In genomic region chr3:196127308-196128040, GRCh38 we compare ENCODE assay signal across 1 cellular context.
A peak's percentile ranks its signal among the peaks of the same experiment; 100 is the strongest.
TF ChIP-seq lines count a peak whose summit lies in the region.

No MANE protein-coding gene starts in this region.

TF ChIP-seq in K562, 482 proteins besides CTCF, POLR2A, EP300 and RAD21 (continued from another document and continues in another):
- TF ChIP-seq CSDE1 (IDR thresholded peaks at IDR 0.05): no peak
- no peak for TF ChIP-seq ELF2 (CRISPR knock-in tag; IDR thresholded peaks at IDR 0.05)
- peak; percentile 60; the same call in 1 of the 2 replicates for TF ChIP-seq POLR2AphosphoS5 (IDR thresholded peaks at IDR 0.05; ENCODE audit: control insufficient read depth, insufficient read depth, low read depth, low read length)
- no peak for TF ChIP-seq NFYB (IDR thresholded peaks at IDR 0.05; ENCODE audit: extremely low read depth, insufficient read length)
- no peak for TF ChIP-seq XRCC5 (IDR thresholded peaks at IDR 0.05; ENCODE audit: low read depth, low read length)
- no peak for TF ChIP-seq ZNF561 (CRISPR knock-in tag; conservative IDR thresholded peaks at IDR 0.05)
- TF ChIP-seq ELF1 (tag; IDR thresholded peaks at IDR 0.05): peak; percentile 46; the same call in 1 of the 2 replicates
- TF ChIP-seq ESRRA (IDR thresholded peaks at IDR 0.05; ENCODE audit: borderline replicate concordance, low read depth): peak; percentile 45; the same call in 1 of the 2 replicates
- TF ChIP-seq ZSCAN29 (IDR thresholded peaks at IDR 0.05): no peak
- TF ChIP-seq NFATC3 (IDR thresholded peaks at IDR 0.05): no peak
- TF ChIP-seq TBP (optimal IDR thresholded peaks at IDR 0.05; ENCODE audit: low read depth, low read length): peak; percentile 4
- TF ChIP-seq ETV6 (IDR thresholded peaks at IDR 0.05; ENCODE audit: borderline replicate concordance in 1 of 2, low read depth in 2 of 2, low read length in 1 of 2): peak; percentile 35 to 39; a peak in 1 of 4 replicates
- TF ChIP-seq ETV6 (CRISPR knock-in tag; IDR thresholded peaks at IDR 0.05; ENCODE audit: borderline replicate concordance): no peak
- peak; percentile 62 for TF ChIP-seq NR2C1 (IDR thresholded peaks at IDR 0.05)
- TF ChIP-seq NR2C1 (tag; IDR thresholded peaks at IDR 0.05): peak; percentile 12; the same call in 1 of the 2 replicates
- peak in 1 of 2 experiments; percentile 79; a peak in 2 of 4 replicates for TF ChIP-seq KDM4B (IDR thresholded peaks at IDR 0.05; ENCODE audit: borderline replicate concordance in 2 of 2, low read depth in 1 of 2)
- no peak for TF ChIP-seq CBX2 (IDR thresholded peaks at IDR 0.05; ENCODE audit: insufficient read depth, low read length, poor library complexity, severe bottlenecking)
- TF ChIP-seq FOXM1 (IDR thresholded peaks at IDR 0.05; ENCODE audit: low read depth): no peak; the same call in 1 of the 2 replicates
- no peak for TF ChIP-seq FOXM1 (CRISPR knock-in tag; IDR thresholded peaks at IDR 0.05; ENCODE audit: low read depth)
- peak; percentile 27; the same call in 1 of the 2 replicates for TF ChIP-seq MECOM (CRISPR knock-in tag; IDR thresholded peaks at IDR 0.05)
- TF ChIP-seq HMG20A (CRISPR knock-in tag; conservative IDR thresholded peaks at IDR 0.05): no peak
- peak; percentile 64 for TF ChIP-seq NCOA1 (IDR thresholded peaks at IDR 0.05; ENCODE audit: low read depth)
- TF ChIP-seq KDM5B (IDR thresholded peaks at IDR 0.05; ENCODE audit: insufficient replicate concordance, low read depth, low read length): no peak
- no peak for TF ChIP-seq ZNF354B (CRISPR knock-in tag; IDR thresholded peaks at IDR 0.05)
- TF ChIP-seq MAFK (IDR thresholded peaks at IDR 0.05; ENCODE audit: low read length): no peak
- TF ChIP-seq EWSR1 (IDR thresholded peaks at IDR 0.05; ENCODE audit: borderline replicate concordance, low read depth, partially characterized antibody): no peak
- no peak for TF ChIP-seq ZNF778 (CRISPR knock-in tag; IDR thresholded peaks at IDR 0.05)
- TF ChIP-seq KLF10 (CRISPR knock-in tag; IDR thresholded peaks at IDR 0.05): no peak
- TF ChIP-seq, protein P1, sequence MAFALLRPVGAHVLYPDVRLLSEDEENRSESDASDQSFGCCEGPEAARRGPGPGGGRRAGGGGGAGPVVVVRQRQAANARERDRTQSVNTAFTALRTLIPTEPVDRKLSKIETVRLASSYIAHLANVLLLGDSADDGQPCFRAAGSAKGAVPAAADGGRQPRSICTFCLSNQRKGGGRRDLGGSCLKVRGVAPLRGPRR (CRISPR knock-in tag; IDR thresholded peaks at IDR 0.05): no peak
- TF ChIP-seq ZFP91 (CRISPR knock-in tag; IDR thresholded peaks at IDR 0.05): no peak; the same call in none of the 2 replicates
- no peak for TF ChIP-seq ZNF77 (CRISPR knock-in tag; IDR thresholded peaks at IDR 0.05)
- no peak for TF ChIP-seq ZFP30 (CRISPR knock-in tag; IDR thresholded peaks at IDR 0.05; ENCODE audit: borderline replicate concordance)
- TF ChIP-seq ARID3A (IDR thresholded peaks at IDR 0.05; ENCODE audit: borderline replicate concordance, low read depth, low read length): peak; percentile 89
- peak in 1 of 2 experiments; percentile 55; a peak in 2 of 4 replicates for TF ChIP-seq TEAD1 (CRISPR knock-in tag; IDR thresholded peaks at IDR 0.05)
- no peak for TF ChIP-seq ZNF551 (CRISPR knock-in tag; IDR thresholded peaks at IDR 0.05)
- TF ChIP-seq IRF9 (tag; IDR thresholded peaks at IDR 0.05): no peak
- peak in 1 of 2 experiments; percentile 6; a peak in 2 of 4 replicates for TF ChIP-seq TBL1XR1 (IDR thresholded peaks at IDR 0.05; ENCODE audit: low read length in 2 of 2)
- peak; percentile 75; the same call in 1 of the 2 replicates for TF ChIP-seq ZNF609 (CRISPR knock-in tag; IDR thresholded peaks at IDR 0.05; ENCODE audit: borderline replicate concordance)
- TF ChIP-seq THAP12 (CRISPR knock-in tag; IDR thresholded peaks at IDR 0.05): no peak
- no peak for TF ChIP-seq TEAD2 (tag; IDR thresholded peaks at IDR 0.05)
- no peak for TF ChIP-seq ZC3H11A (IDR thresholded peaks at IDR 0.05; ENCODE audit: low read depth, low read length)
- TF ChIP-seq FUS (optimal IDR thresholded peaks at IDR 0.05; ENCODE audit: low read depth, low read length): no peak
- TF ChIP-seq, protein P2, sequence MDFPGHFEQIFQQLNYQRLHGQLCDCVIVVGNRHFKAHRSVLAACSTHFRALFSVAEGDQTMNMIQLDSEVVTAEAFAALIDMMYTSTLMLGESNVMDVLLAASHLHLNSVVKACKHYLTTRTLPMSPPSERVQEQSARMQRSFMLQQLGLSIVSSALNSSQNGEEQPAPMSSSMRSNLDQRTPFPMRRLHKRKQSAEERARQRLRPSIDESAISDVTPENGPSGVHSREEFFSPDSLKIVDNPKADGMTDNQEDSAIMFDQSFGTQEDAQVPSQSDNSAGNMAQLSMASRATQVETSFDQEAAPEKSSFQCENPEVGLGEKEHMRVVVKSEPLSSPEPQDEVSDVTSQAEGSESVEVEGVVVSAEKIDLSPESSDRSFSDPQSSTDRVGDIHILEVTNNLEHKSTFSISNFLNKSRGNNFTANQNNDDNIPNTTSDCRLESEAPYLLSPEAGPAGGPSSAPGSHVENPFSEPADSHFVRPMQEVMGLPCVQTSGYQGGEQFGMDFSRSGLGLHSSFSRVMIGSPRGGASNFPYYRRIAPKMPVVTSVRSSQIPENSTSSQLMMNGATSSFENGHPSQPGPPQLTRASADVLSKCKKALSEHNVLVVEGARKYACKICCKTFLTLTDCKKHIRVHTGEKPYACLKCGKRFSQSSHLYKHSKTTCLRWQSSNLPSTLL (IDR thresholded peaks at IDR 0.05): no peak
- no peak for TF ChIP-seq HIVEP1 (CRISPR knock-in tag; IDR thresholded peaks at IDR 0.05)
- no peak for TF ChIP-seq ZNF232 (CRISPR knock-in tag; IDR thresholded peaks at IDR 0.05)
- no peak for TF ChIP-seq SETDB1 (IDR thresholded peaks at IDR 0.05; ENCODE audit: low read length)
- TF ChIP-seq, protein P3, sequence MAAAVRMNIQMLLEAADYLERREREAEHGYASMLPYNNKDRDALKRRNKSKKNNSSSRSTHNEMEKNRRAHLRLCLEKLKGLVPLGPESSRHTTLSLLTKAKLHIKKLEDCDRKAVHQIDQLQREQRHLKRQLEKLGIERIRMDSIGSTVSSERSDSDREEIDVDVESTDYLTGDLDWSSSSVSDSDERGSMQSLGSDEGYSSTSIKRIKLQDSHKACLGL (CRISPR knock-in tag; IDR thresholded peaks at IDR 0.05; ENCODE audit: borderline replicate concordance, poor library complexity, severe bottlenecking): no peak
- TF ChIP-seq MCM3 (IDR thresholded peaks at IDR 0.05): no peak
- no peak for TF ChIP-seq CEBPB (tag; IDR thresholded peaks at IDR 0.05)
- TF ChIP-seq ZNF311 (CRISPR knock-in tag; IDR thresholded peaks at IDR 0.05): no peak
- TF ChIP-seq EZH2 (IDR thresholded peaks at IDR 0.05; ENCODE audit: borderline replicate concordance, low read depth, low read length): no peak
- TF ChIP-seq POLR2AphosphoS2 (IDR thresholded peaks at IDR 0.05; ENCODE audit: low read length): no peak
- no peak for TF ChIP-seq POLR2H (tag; IDR thresholded peaks at IDR 0.05; ENCODE audit: low read depth)
- no peak for TF ChIP-seq ZNF408 (CRISPR knock-in tag; IDR thresholded peaks at IDR 0.05; ENCODE audit: low read depth)
- no peak for TF ChIP-seq SREBF2 (CRISPR knock-in tag; IDR thresholded peaks at IDR 0.05)
- peak; percentile 52; the same call in 1 of the 2 replicates for TF ChIP-seq SPI1 (IDR thresholded peaks at IDR 0.05; ENCODE audit: borderline replicate concordance, low read depth, low read length)
- TF ChIP-seq SRSF3 (IDR thresholded peaks at IDR 0.05; ENCODE audit: insufficient read depth, low read length): no peak
- TF ChIP-seq NKRF (IDR thresholded peaks at IDR 0.05; ENCODE audit: borderline replicate concordance): no peak
- TF ChIP-seq ZNF143 (CRISPR knock-in tag; IDR thresholded peaks at IDR 0.05): no peak
